20 cellular contexts compared by ENCODE assay signal in the genomic region with DNA sequence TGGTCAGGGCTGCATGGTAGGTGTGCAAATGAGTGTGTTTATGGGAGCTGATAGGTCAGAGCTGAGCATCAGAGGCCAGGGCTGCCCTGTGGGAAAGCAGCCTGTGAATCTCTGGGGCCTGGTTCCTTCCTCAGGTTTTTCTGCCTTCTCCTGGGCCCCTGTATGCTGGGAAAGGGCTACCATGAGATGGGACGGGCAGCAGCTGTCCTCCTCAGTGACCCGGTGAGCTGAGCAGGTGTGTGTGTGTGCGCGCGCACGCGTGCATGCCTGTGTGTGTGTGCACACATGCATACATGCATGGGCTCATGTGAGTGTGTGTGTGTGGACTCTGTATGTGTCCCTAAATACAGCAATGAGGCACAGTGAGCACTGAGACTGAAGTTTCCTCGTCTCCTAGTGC. TPM values are rescaled to one million over a fixed set of nuclear protein-coding genes. Genes with fewer than 3 reads are reported as not detected.
A peak's percentile ranks its signal among the peaks of the same experiment; 100 is the strongest.
DNase-seq lines count a peak whose midpoint lies in the region; ATAC-seq, FAIRE-seq and TF ChIP-seq lines count a peak whose summit lies in the region.
"Had no signal": no experiment of that assay in that cellular context is flagged by ENCODE, and none has a peak within 500 bp of the region (broad histone marks: within the 10 kb centered on the region; RNA-seq: fewer than 3 reads in every experiment).

No MANE protein-coding gene starts in this region.

- peak; percentile 68 for FAIRE-seq in bronchial epithelial cell (lab: Jason Lieb, UNC)
- FAIRE-seq: G401.6 had no signal

- no peaks in the 10 kb centered on the region for H3K27me3 Mint-ChIP-seq in T-helper 17 cell

- ATAC-seq in T-helper 17 cell (no peak), GM18858 (IDR thresholded peaks at IDR 0.05; ENCODE audit: unreplicated experiment) (no peak)

- peaks cover 18% of the 10 kb centered on the region for H3K4me1 Mint-ChIP-seq in T-helper 17 cell

- TF ChIP-seq CTCF in bronchial epithelial cell (IDR thresholded peaks at IDR 0.05; ENCODE audit: insufficient read depth, low read length, severe bottlenecking) = no peak

- H3K36me3 ChIP-seq in bronchial epithelial cell (ENCODE audit: control insufficient read depth, insufficient read depth, low read length) = no peaks in the 10 kb centered on the region
- H3K36me3 ChIP-seq: BLaER1, HAP-1 had no signal

- H3K27ac Mint-ChIP-seq in T-helper 17 cell = peak overlapping the region; percentile 51
- H3K27ac Mint-ChIP-seq: B cell; CD8-positive, alpha-beta T cell; HFFc6 had no signal

- no peak overlapping the region for H3K4me3 Mint-ChIP-seq in T-helper 17 cell
- H3K4me3 Mint-ChIP-seq: B cell; CD8-positive, alpha-beta T cell; HFFc6 had no signal

- H3K36me3 Mint-ChIP-seq in T-helper 17 cell (ENCODE audit: low read depth) = peaks cover 2% of the 10 kb centered on the region
- H3K36me3 Mint-ChIP-seq: CD4-positive, CD25-positive, alpha-beta regulatory T cell; CD8-positive, alpha-beta T cell had no signal

- H3K4me3 ChIP-seq in bronchial epithelial cell (ENCODE audit: low read depth, low read length) = no peak overlapping the region
- H3K4me3 ChIP-seq: BLaER1, GM23248, HAP-1 had no signal

- no peaks in the 10 kb centered on the region for H3K9me3 ChIP-seq in T-helper 17 cell (ENCODE audit: control insufficient read depth, low read length, poor library complexity, severe bottlenecking)
- H3K9me3 ChIP-seq: BLaER1, Caco-2, HAP-1 had no signal

- DNase-seq in T-helper 17 cell (no peak), bronchial epithelial cell (ENCODE audit: low read depth) (no peak), mesenteric fat pad (ENCODE audit: low spot score) (peak; percentile 55), NCI-H1694 (lab: John Stamatoyannopoulos, UW) (no peak), medulla oblongata (ENCODE audit: extremely low spot score) (no peak)
- DNase-seq: Caco-2; CD4-positive, CD25-positive, alpha-beta regulatory T cell; CD8-positive, alpha-beta T cell; DMS153; DND-41; GM23248; HFFc6 had no signal

- H3K27me3 ChIP-seq in bronchial epithelial cell (ENCODE audit: control insufficient read depth, insufficient read depth, low read length) = no peaks in the 10 kb centered on the region
- H3K27me3 ChIP-seq: BLaER1 had no signal

RNA-seq across cellular contexts. Expression of gene SLC4A9, which starts 2.3 kb away (rescaled TPM):
- total RNA-seq in T-helper 17 cell = not detected
- 0.38 TPM in 1 of 2 replicates, not detected in the other for total RNA-seq in bronchial epithelial cell
- 0.22 TPM for total RNA-seq in mesenteric fat pad
- total RNA-seq: A172; A673; B cell; CD4-positive, CD25-positive, alpha-beta regulatory T cell; CD8-positive, alpha-beta T cell; GM23248; H4; HFFc6 had no signal

RNA-seq across cellular contexts. Expression of gene HBEGF, which starts 15.9 kb away (rescaled TPM):
- total RNA-seq in T-helper 17 cell (1 to 10 TPM; 3.2 to 7.3 TPM), bronchial epithelial cell (23.8 and 76.6 TPM in 2 replicates), mesenteric fat pad (48.5 TPM)

RNA-seq across cellular contexts. Expression of gene ANKHD1, which starts 39.3 kb away (rescaled TPM):
- total RNA-seq in T-helper 17 cell = 100 to 1,000 TPM; 223 to 228 TPM
- total RNA-seq in bronchial epithelial cell = 77.1 and 85.8 TPM in 2 replicates
- total RNA-seq in mesenteric fat pad = 90.5 TPM

RNA-seq across cellular contexts. Expression of gene PFDN1, which starts 59.4 kb away (rescaled TPM):
- total RNA-seq in T-helper 17 cell (10 to 100 TPM; 33.4 to 35.2 TPM), bronchial epithelial cell (34.5 and 38.1 TPM in 2 replicates), mesenteric fat pad (49.8 TPM)
